Comparison of ENCODE assay signal across 8 cellular contexts in the genomic region with DNA sequence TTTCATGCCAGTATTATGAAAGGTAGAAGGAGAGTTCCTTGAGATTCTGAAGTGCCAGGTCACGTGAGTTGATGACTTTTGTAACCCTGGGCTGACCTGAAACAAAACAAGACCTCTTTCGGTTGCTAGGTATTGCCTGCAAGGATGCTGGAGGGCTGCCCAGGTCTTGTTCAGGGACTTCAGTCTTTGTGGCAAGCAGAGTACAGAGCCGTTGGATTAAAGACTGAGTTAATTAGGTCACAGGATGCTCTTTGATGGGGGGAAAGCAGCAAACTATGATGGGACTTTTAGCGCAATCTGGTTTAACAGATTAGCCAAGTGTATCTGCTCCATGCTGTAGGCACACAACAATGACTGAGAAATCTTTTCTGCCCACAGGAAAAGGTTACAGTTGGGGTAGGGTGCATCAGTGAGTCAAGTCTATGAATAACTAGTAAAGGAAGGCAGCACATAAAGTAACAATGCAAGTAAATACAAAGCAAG. TPM values are rescaled to one million over a fixed set of nuclear protein-coding genes. Genes with fewer than 3 reads are reported as not detected.
A peak's percentile ranks its signal among the peaks of the same experiment; 100 is the strongest.
DNase-seq lines count a peak whose midpoint lies in the region; ATAC-seq and TF ChIP-seq lines count a peak whose summit lies in the region.

No MANE protein-coding gene starts in this region.

- H3K27me3 Mint-ChIP-seq in activated naive CD8-positive, alpha-beta T cell treated with anti-CD3 and anti-CD28 coated beads, Interleukin-2, amount 50 U/mL, for 24 hours = no peaks in the 10 kb centered on the region

- no peaks in the 10 kb centered on the region for H3K27me3 ChIP-seq in Panc1 (ENCODE audit: control insufficient read depth, insufficient read depth, low read length)

- no peaks in the 10 kb centered on the region for H3K36me3 ChIP-seq in Panc1 (ENCODE audit: control insufficient read depth, insufficient read depth, low read length)

- no TSS peak for BruUV-seq in Panc1 (replicated peaks; lab: Mats Ljungman, UMichigan)

- intact Hi-C loops in Panc1 (cut with micrococcal nuclease; ENCODE audit: unreplicated experiment) = no loop called here

- no peak for TF ChIP-seq CTCF in GM20000 (IDR thresholded peaks at IDR 0.05; ENCODE audit: extremely low read depth, missing control alignments)
- TF ChIP-seq CTCF in Panc1 (IDR thresholded peaks at IDR 0.05) = no peak

- no peaks in the 10 kb centered on the region for H3K9me3 Mint-ChIP-seq in activated naive CD8-positive, alpha-beta T cell treated with anti-CD3 and anti-CD28 coated beads, Interleukin-2, amount 50 U/mL, for 24 hours

- H3K27ac ChIP-seq in Panc1 (ENCODE audit: low read length) = peak overlapping the region; percentile 98

- CTCF ChIA-PET in Panc1 (lab: Charles Lee) = no interaction called here

- peak overlapping the region; percentile 49 for H3K4me3 Mint-ChIP-seq in activated naive CD8-positive, alpha-beta T cell treated with anti-CD3 and anti-CD28 coated beads, Interleukin-2, amount 50 U/mL, for 24 hours

- DNase-seq in GM20000 (ENCODE audit: low spot score) = peak; percentile 47
- DNase-seq in Panc1 (ENCODE audit: low read depth, low spot score) = peak; percentile 13
- peak; percentile 34 for DNase-seq in activated naive CD8-positive, alpha-beta T cell treated with anti-CD3 and anti-CD28 coated beads, Interleukin-2, amount 50 U/mL, for 24 hours
- DNase-seq in renal cortical epithelial cell (ENCODE audit: low read depth) = peak; percentile 93
- no peak for DNase-seq in NCI-H2107 treated with DMSO at 0.1 percent for 48 hours (lab: John Stamatoyannopoulos, UW; ENCODE audit: unreplicated experiment)
- DNase-seq in NCI-H510A (lab: John Stamatoyannopoulos, UW) = no peak
- DNase-seq in NK-92 (lab: John Stamatoyannopoulos, UW; ENCODE audit: unreplicated experiment) = no peak

- peak overlapping the region; percentile 68 for H3K27ac Mint-ChIP-seq in activated naive CD8-positive, alpha-beta T cell treated with anti-CD3 and anti-CD28 coated beads, Interleukin-2, amount 50 U/mL, for 24 hours

- no peaks in the 10 kb centered on the region for H3K9me3 ChIP-seq in Panc1 (ENCODE audit: control insufficient read depth, insufficient read depth, low read depth, low read length)

- POLR2A ChIA-PET in Panc1 (lab: Charles Lee) = no interaction called here

- in situ Hi-C loops in Panc1 (cut with HindIII; ENCODE audit: low pct_unique_long_range_greater_than_20kb, low sequenced_read_pairs) = no loop called here

- no peaks in the 10 kb centered on the region for H3K36me3 Mint-ChIP-seq in activated naive CD8-positive, alpha-beta T cell treated with anti-CD3 and anti-CD28 coated beads, Interleukin-2, amount 50 U/mL, for 24 hours (ENCODE audit: low read depth)

- peaks cover 47% of the 10 kb centered on the region for H3K4me1 Mint-ChIP-seq in activated naive CD8-positive, alpha-beta T cell treated with anti-CD3 and anti-CD28 coated beads, Interleukin-2, amount 50 U/mL, for 24 hours

- no peak for ATAC-seq in Panc1
- peak; percentile 51 for ATAC-seq in activated naive CD8-positive, alpha-beta T cell treated with anti-CD3 and anti-CD28 coated beads, Interleukin-2, amount 50 U/mL, for 24 hours
- ATAC-seq in HG02885 (IDR thresholded peaks at IDR 0.05; ENCODE audit: poor library complexity, unreplicated experiment) = no peak

- no peak overlapping the region for H3K4me3 ChIP-seq in Panc1 (ENCODE audit: low read depth in 2 of 2, low read length in 2 of 2)

- peaks cover 44% of the 10 kb centered on the region for H3K4me1 ChIP-seq in Panc1 (ENCODE audit: control insufficient read depth, insufficient read depth, low read length)

RNA-seq across cellular contexts. Expression of a gene that starts 12.8 kb away (rescaled TPM):
- total RNA-seq in Panc1 (2021; ENCODE audit: unreplicated experiment) (218 TPM), renal cortical epithelial cell (68.9 and 92.8 TPM in 2 replicates)
- 111 TPM for polyA plus RNA-seq in Panc1 (2012; ENCODE audit: insufficient read length)

Comparison
In these comparisons a context has a peak if more than half of its experiments do, and no peak if none do; other contexts are left out.
1. DNase-seq: peak in GM20000 (single experiment), Panc1 (single experiment), activated naive CD8-positive, alpha-beta T cell treated with anti-CD3 and anti-CD28 coated beads, Interleukin-2, amount 50 U/mL, for 24 hours (single experiment) and renal cortical epithelial cell (single experiment); none in NCI-H2107 treated with DMSO at 0.1 percent for 48 hours (single experiment), NCI-H510A (single experiment) and NK-92 (single experiment).